In genomic region chr20:33336375-33336774, GRCh38 we compare ENCODE assay signal across 23 cellular contexts. TPM values are rescaled to one million over a fixed set of nuclear protein-coding genes. Genes with fewer than 3 reads are reported as not detected.
DNase-seq lines count a peak whose midpoint lies in the region; ATAC-seq, FAIRE-seq and TF ChIP-seq lines count a peak whose summit lies in the region.
"Had no signal": no experiment of that assay in that cellular context is flagged by ENCODE, and none has a peak within 500 bp of the region (broad histone marks: within the 10 kb centered on the region; RNA-seq: fewer than 3 reads in every experiment).

No MANE protein-coding gene starts in this region.

- peaks cover 67% of the 10 kb centered on the region for H3K4me1 ChIP-seq in BLaER1
- no peaks in the 10 kb centered on the region for H3K4me1 ChIP-seq in HEK293 (ENCODE audit: control insufficient read depth, insufficient read depth, low read length)
- peaks cover 10 to 16% of the 10 kb centered on the region in 2 experiments; a peak in 4 of 5 replicates for H3K4me1 ChIP-seq in K562 (replicated peaks in 1 of 2; ENCODE audit: control insufficient read depth in 2 of 2, insufficient read depth in 2 of 2, low read length in 2 of 2)
- H3K4me1 ChIP-seq: HAP-1 had no signal

- no peak for TF ChIP-seq POLR2A in K562 (conservative IDR thresholded peaks at IDR 0.05)

- TF ChIP-seq EP300 in K562 (IDR thresholded peaks at IDR 0.05; ENCODE audit: low read length), result no peak

- peak overlapping the region; percentile 7 for H3K27ac Mint-ChIP-seq in nephron progenitor cell
- H3K27ac Mint-ChIP-seq: CD14-positive monocyte; CD4-positive, alpha-beta T cell; CD8-positive, alpha-beta memory T cell; GM23338 had no signal

- intact Hi-C loops in K562 (cut with micrococcal nuclease), result no loop called here

- DNase-seq in K562 (ENCODE audit: extremely low read depth in 1 of 4, low spot score in 3 of 4) (no peak), nephron progenitor cell (no peak), NCI-H524 treated with DMSO at 0.1 percent for 48 hours (lab: John Stamatoyannopoulos, UW) (no peak), ureter (ENCODE audit: low spot score) (no peak)
- DNase-seq: 8988T; CD4-positive, alpha-beta T cell; CD8-positive, alpha-beta memory T cell; DMS 273 treated with DMSO at 0.1 percent for 48 hours; DMS79; EL; GDM1 had no signal

- 35% methylated on average over 3 of the region's 3 CpGs for WGBS in K562 (ENCODE audit: insufficient coverage, low coverage, missing lambda C conversion rate)

- no peak for FAIRE-seq in K562 (lab: Jason Lieb, UNC)
- FAIRE-seq: D721Med, GM12878, GM19239, H54 had no signal

- no peak for TF ChIP-seq RAD21 in K562 (CRISPR knock-in tag; conservative IDR thresholded peaks at IDR 0.05 in 1 of 2, IDR thresholded peaks at IDR 0.05 in 1 of 2)

- no peaks in the 10 kb centered on the region for H3K9me3 Mint-ChIP-seq in nephron progenitor cell
- H3K9me3 Mint-ChIP-seq: CD4-positive, alpha-beta T cell; GM23338 had no signal

- no peak overlapping the region for H3K27ac ChIP-seq in BLaER1
- no peak overlapping the region for H3K27ac ChIP-seq in HEK293 (ENCODE audit: extremely low read depth, low read depth, low read length)
- no peak overlapping the region for H3K27ac ChIP-seq in K562 (ENCODE audit: extremely low read depth, low read depth, low read length)

- no peak overlapping the region for H3K4me3 ChIP-seq in BLaER1
- H3K4me3 ChIP-seq in HEK293 (ENCODE audit: low read depth, low read length), result no peak overlapping the region
- no peak overlapping the region for H3K4me3 ChIP-seq in K562
- H3K4me3 ChIP-seq: GM12878, GM23338, HAP-1 had no signal

- H3K27me3 Mint-ChIP-seq in nephron progenitor cell (ENCODE audit: low read depth, poor library complexity), result peaks cover 16% of the 10 kb centered on the region
- H3K27me3 Mint-ChIP-seq: CD4-positive, alpha-beta T cell had no signal

- H3K9me1 ChIP-seq in K562 (ENCODE audit: control insufficient read depth, insufficient read depth, low read length), result peaks cover 3% of the 10 kb centered on the region

- H4K20me1 ChIP-seq in BLaER1 (no peaks in the 10 kb centered on the region), K562 (replicated peaks; ENCODE audit: control insufficient read depth, insufficient read depth, low read length) (peaks cover 9% of the 10 kb centered on the region; the same call in 1 of the 2 replicates)

- H3K36me3 ChIP-seq in BLaER1 (no peaks in the 10 kb centered on the region), HEK293 (ENCODE audit: control insufficient read depth in 2 of 2, insufficient read depth in 1 of 2, low read length in 2 of 2) (no peaks in the 10 kb centered on the region), K562 (ENCODE audit: control insufficient read depth, insufficient read depth, low read length) (no peaks in the 10 kb centered on the region)
- H3K36me3 ChIP-seq: HAP-1 had no signal

- BruUV-seq in K562 (replicated peaks; lab: Mats Ljungman, UMichigan), result no TSS peak

- H3K36me3 Mint-ChIP-seq in nephron progenitor cell (ENCODE audit: low read depth), result no peaks in the 10 kb centered on the region
- H3K36me3 Mint-ChIP-seq: CD14-positive monocyte; CD8-positive, alpha-beta memory T cell had no signal

- H3K4me3 Mint-ChIP-seq in nephron progenitor cell, result no peak overlapping the region
- H3K4me3 Mint-ChIP-seq: CD14-positive monocyte; CD4-positive, alpha-beta T cell; GM23338 had no signal

- CTCF ChIA-PET in HEK293 (lab: Yijun Ruan, JAX), result no interaction called here
- CTCF ChIA-PET in K562 (lab: Yijun Ruan, JAX; ENCODE audit: low intra/inter-chr PET ratio), result no interaction called here

- H3K9ac ChIP-seq in BLaER1, result no peak overlapping the region
- no peak overlapping the region for H3K9ac ChIP-seq in K562 (ENCODE audit: insufficient read depth in 1 of 2, low read depth in 2 of 2, low read length in 2 of 2)

- ATAC-seq in K562 (no peak), HG03095 (IDR thresholded peaks at IDR 0.05; ENCODE audit: unreplicated experiment) (no peak)
- ATAC-seq: GM12878, GM23338 had no signal

- H2AFZ ChIP-seq in K562 (ENCODE audit: low read depth, low read length), result no peak overlapping the region
- H2AFZ ChIP-seq: GM23338 had no signal

- TF ChIP-seq CTCF in HEK293 (tag by site-specific recombination; IDR thresholded peaks at IDR 0.05) (no peak), K562 (IDR thresholded peaks at IDR 0.05 in 2 of 3, conservative IDR thresholded peaks at IDR 0.05 in 1 of 3; ENCODE audit: insufficient read depth in 2 of 3, low read depth in 1 of 3, low read length in 3 of 3) (no peak), nephron progenitor cell (IDR thresholded peaks at IDR 0.05) (no peak)

- H3K27me3 ChIP-seq in BLaER1, result no peaks in the 10 kb centered on the region
- H3K27me3 ChIP-seq in K562 (ENCODE audit: control insufficient read depth in 2 of 2, insufficient read depth in 2 of 2, low read length in 2 of 2), result peaks cover 11 to 30% of the 10 kb centered on the region in 2 experiments; a peak in 4 of 5 replicates

- H3K4me2 ChIP-seq in BLaER1, result peak overlapping the region; percentile 90
- H3K4me2 ChIP-seq in K562 (ENCODE audit: insufficient read depth, low read length), result no peak overlapping the region
- H3K4me2 ChIP-seq: GM23338 had no signal

- H3K9me3 ChIP-seq in BLaER1, result no peaks in the 10 kb centered on the region
- no peaks in the 10 kb centered on the region for H3K9me3 ChIP-seq in HEK293 (ENCODE audit: control insufficient read depth, insufficient read depth, low read depth, low read length)
- H3K9me3 ChIP-seq in K562 (replicated peaks; ENCODE audit: control insufficient read depth, insufficient read depth, low read depth, low read length), result no peaks in the 10 kb centered on the region
- H3K9me3 ChIP-seq: HAP-1 had no signal

- in situ Hi-C loops in K562 (cut with MboI), result no loop called here

- H3K79me2 ChIP-seq in K562 (ENCODE audit: control insufficient read depth, insufficient read depth, low read length), result no peaks in the 10 kb centered on the region

- POLR2A ChIA-PET in HEK293 (lab: Yijun Ruan, JAX) (no interaction called here), K562 (lab: Yijun Ruan, JAX) (no interaction called here)

- no peaks in the 10 kb centered on the region for H3K4me1 Mint-ChIP-seq in nephron progenitor cell
- H3K4me1 Mint-ChIP-seq: CD14-positive monocyte had no signal

TF ChIP-seq in HEK293, 187 proteins besides CTCF, POLR2A, EP300 and RAD21:
- no peak for TF ChIP-seq ZNF169 (tag by site-specific recombination; IDR thresholded peaks at IDR 0.05)
- no peak for TF ChIP-seq ZNF138 (tag by site-specific recombination; IDR thresholded peaks at IDR 0.05; ENCODE audit: borderline replicate concordance)
- TF ChIP-seq ZNF211 (tag by site-specific recombination; IDR thresholded peaks at IDR 0.05; ENCODE audit: low read depth), result no peak
- TF ChIP-seq ZNF2 (tag by site-specific recombination; IDR thresholded peaks at IDR 0.05), result no peak
- peak; percentile 92 for TF ChIP-seq ZNF623 (tag by site-specific recombination; IDR thresholded peaks at IDR 0.05)

TF ChIP-seq in K562, 482 proteins besides CTCF, POLR2A, EP300 and RAD21:
- TF ChIP-seq RBM25 (IDR thresholded peaks at IDR 0.05; ENCODE audit: low read depth, low read length, severe bottlenecking) (peak; percentile 41), ZBTB7A (IDR thresholded peaks at IDR 0.05; ENCODE audit: borderline replicate concordance, control insufficient read depth, low read depth, low read length) (no peak)

RNA-seq across cellular contexts. Expression of gene BPIFB1, which starts 53.4 kb away (rescaled TPM):
- total RNA-seq in K562 (2011; cell fraction: chromatin; rRNA removed; ENCODE audit: low replicate concordance), result not detected in 2 replicates
- total RNA-seq in K562 (2011; cell fraction: nucleolus; rRNA removed), result not detected in 2 replicates
- not detected in 2 replicates for total RNA-seq in K562 (2011; cell fraction: nucleoplasm; rRNA removed)
- total RNA-seq in K562 (2014; rRNA removed) (not detected in 2 replicates), K562 (2014; rRNA removed; fragmentation: Illumina TruSeq; extraction: Trizol) (not detected in 2 replicates), K562 (2015; rRNA removed; fragmentation: Illumina TruSeq; extraction: Trizol) (not detected in 2 replicates), K562 (2021) (0.11 TPM in 1 of 2 replicates, not detected in the other), ureter (0.65 TPM)
- polyA plus RNA-seq in K562 (2011; rRNA removed) (not detected in 2 replicates), K562 (2014; fragmentation: Illumina TruSeq; extraction: Trizol) (not detected in 2 replicates), K562 (2014; fragmentation: Nextera tagmentation; extraction: Ambion mirVana) (not detected), K562 (2014; rRNA removed) (not detected in 2 replicates)
- polyA plus RNA-seq in K562 (2011; cell fraction: cytosol; rRNA removed), result not detected in 2 replicates
- polyA plus RNA-seq in K562 (2011; cell fraction: nucleus; rRNA removed), result not detected in 2 replicates
- not detected in 2 replicates for polyA plus RNA-seq in K562 (2012)
- polyA minus RNA-seq in K562 (2011; rRNA and poly(A)+ RNA removed), result not detected in 2 replicates
- polyA minus RNA-seq in K562 (2011; cell fraction: cytosol; rRNA and poly(A)+ RNA removed), result not detected in 2 replicates
- polyA minus RNA-seq in K562 (2011; cell fraction: nucleus; rRNA and poly(A)+ RNA removed), result not detected in 2 replicates
- total RNA-seq: A673; CD4-positive, alpha-beta T cell; CD8-positive, alpha-beta memory T cell; GM23338 had no signal
- polyA plus RNA-seq: BJ; CD14-positive monocyte; CD8-positive, alpha-beta memory T cell; GM12878; GM23338 had no signal
